Comparison of ENCODE assay signal across 7 cellular contexts in the genomic region with DNA sequence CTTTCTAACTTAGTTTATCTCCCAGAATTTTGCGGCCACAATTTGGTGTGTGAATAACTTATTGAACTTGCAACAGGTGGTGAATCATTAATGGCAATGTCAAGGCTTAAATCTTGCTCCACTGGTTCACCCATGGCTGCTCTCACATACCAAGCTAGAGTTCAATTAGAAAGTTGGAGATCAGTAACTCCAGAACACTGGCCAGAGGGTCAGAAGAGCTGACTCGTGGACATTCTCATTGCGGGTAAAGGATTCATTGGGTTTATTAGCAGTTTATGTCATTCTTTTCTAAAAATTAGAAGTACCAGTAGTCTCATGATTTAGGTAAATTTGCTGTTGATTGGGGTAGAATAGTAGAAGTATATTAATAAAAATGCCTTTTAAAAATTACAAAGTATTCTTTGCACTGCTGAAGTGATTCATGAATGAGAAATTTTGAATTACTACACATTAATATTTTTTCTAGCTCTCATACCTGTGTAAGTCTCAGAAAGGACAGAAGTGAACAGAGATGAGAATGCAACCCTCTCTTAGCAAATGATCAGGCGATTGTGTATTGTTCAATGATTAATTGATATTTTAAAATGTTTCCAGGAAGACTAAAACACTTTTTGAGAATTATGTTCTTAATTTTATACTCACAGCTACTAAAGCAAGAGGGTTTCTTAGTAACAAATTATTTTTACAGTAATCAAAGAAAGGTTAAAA.
DNase-seq lines count a peak whose midpoint lies in the region; ATAC-seq, FAIRE-seq and TF ChIP-seq lines count a peak whose summit lies in the region.
"Not testable (repeated sequence)": the region's sequence is repeated elsewhere in the genome, so short reads cannot be mapped to it uniquely, and the experiment has no call there.

No MANE protein-coding gene starts in this region.

- DNase-seq in CD1c-positive myeloid dendritic cell (ENCODE audit: extremely low spot score) (peak; percentile 0), HK-2 (ENCODE audit: unreplicated experiment) (peak; percentile 16), body of pancreas (peak in 1 of 4 donors; percentile 3), kidney epithelial cell (ENCODE audit: low read depth) (peak; percentile 7), small intestine (peak; percentile 1)
- not testable (repeated sequence) for DNase-seq in HepG2 (ENCODE audit: low spot score); nephron progenitor cell

- H3K36me3 Mint-ChIP-seq in nephron progenitor cell (ENCODE audit: low read depth): not testable (repeated sequence)

- intact Hi-C loops in body of pancreas (cut with DNase I); HepG2 (cut with micrococcal nuclease; ENCODE audit: unreplicated experiment): not testable (repeated sequence)

- in situ Hi-C loops in HepG2 (cut with HindIII; ENCODE audit: extremely low pct_ligation_motif_present, low pct_unique_long_range_greater_than_20kb): not testable (repeated sequence)

- TF ChIP-seq POLR2A in body of pancreas (IDR thresholded peaks at IDR 0.05): peak in 1 of 3 donors; percentile 22
- not testable (repeated sequence) for TF ChIP-seq POLR2A in HepG2 (IDR thresholded peaks at IDR 0.05; ENCODE audit: insufficient read depth in 1 of 2, low read depth in 2 of 2, low read length in 2 of 2)

- CTCF ChIA-PET in HepG2 (lab: Yijun Ruan, JAX; ENCODE audit: low intra/inter-chr PET ratio, low total read pairs): not testable (repeated sequence)

- H3K4me3 ChIP-seq in body of pancreas; kidney epithelial cell (ENCODE audit: low read depth, low read length); HepG2 (replicated peaks in 1 of 3; ENCODE audit: insufficient read depth in 1 of 3, low read depth in 2 of 3, low read length in 3 of 3); small intestine (ENCODE audit: low read depth in 1 of 2, low read length in 2 of 2): not testable (repeated sequence)

- not testable (repeated sequence) for H3K9me3 ChIP-seq in body of pancreas; HepG2 (ENCODE audit: low read length); small intestine (ENCODE audit: control insufficient read depth, low read depth)

- not testable (repeated sequence) for H3K4me1 Mint-ChIP-seq in nephron progenitor cell

- BruUV-seq in HepG2 (replicated peaks; lab: Mats Ljungman, UMichigan): not testable (repeated sequence)

- not testable (repeated sequence) for H3K27me3 Mint-ChIP-seq in nephron progenitor cell (ENCODE audit: low read depth, poor library complexity)

- ATAC-seq in body of pancreas (peak; percentile 91), HepG2 (peak; percentile 89)

- peak overlapping the region in 3 of 4 donors; percentile 16 to 55 (median 37) for H3K27ac ChIP-seq in body of pancreas
- not testable (repeated sequence) for H3K27ac ChIP-seq in HepG2 (ENCODE audit: extremely low read length, insufficient read depth, low read length); small intestine (ENCODE audit: low read depth in 1 of 2, low read length in 1 of 2)

- not testable (repeated sequence) for TF ChIP-seq CTCF in body of pancreas (IDR thresholded peaks at IDR 0.05); kidney epithelial cell (IDR thresholded peaks at IDR 0.05; ENCODE audit: insufficient read depth, low read length, poor library complexity, severe bottlenecking); HepG2 (CRISPR knock-in tag; IDR thresholded peaks at IDR 0.05)
- TF ChIP-seq CTCF in nephron progenitor cell (IDR thresholded peaks at IDR 0.05): peak; percentile 0

- H3K9ac ChIP-seq in HepG2 (ENCODE audit: insufficient read depth, low read depth, low read length): not testable (repeated sequence)

- not testable (repeated sequence) for H3K27me3 ChIP-seq in body of pancreas; kidney epithelial cell (ENCODE audit: control insufficient read depth, insufficient read depth, low read length); HepG2 (ENCODE audit: control insufficient read depth in 1 of 2, insufficient read depth in 2 of 2, low read length in 2 of 2); small intestine (ENCODE audit: control insufficient read depth in 2 of 2, insufficient read depth in 2 of 2, low read length in 2 of 2)

- H4K20me1 ChIP-seq in HepG2 (ENCODE audit: insufficient read depth, low read length): not testable (repeated sequence)

- TF ChIP-seq RAD21 in HepG2 (CRISPR knock-in tag; IDR thresholded peaks at IDR 0.05): not testable (repeated sequence)

- H3K4me1 ChIP-seq in body of pancreas; HepG2 (ENCODE audit: insufficient read depth, low read length); small intestine (ENCODE audit: control insufficient read depth in 2 of 2, insufficient read depth in 1 of 2, low read depth in 1 of 2, low read length in 1 of 2): not testable (repeated sequence)

- H2AFZ ChIP-seq in HepG2 (ENCODE audit: low read length): not testable (repeated sequence)

- not testable (repeated sequence) for H3K4me3 Mint-ChIP-seq in nephron progenitor cell

- not testable (repeated sequence) for H3K27ac Mint-ChIP-seq in nephron progenitor cell

- POLR2A ChIA-PET in HepG2 (lab: Yijun Ruan, JAX): not testable (repeated sequence)

- not testable (repeated sequence) for H3K4me2 ChIP-seq in HepG2 (ENCODE audit: low read depth, low read length)

- not testable (repeated sequence) for FAIRE-seq in HepG2 (lab: Jason Lieb, UNC); small intestine (lab: Jason Lieb, UNC)

- not testable (repeated sequence) for H3K79me2 ChIP-seq in HepG2 (ENCODE audit: insufficient read depth, low read length)

- 29 to 31% methylated on average over 4 of the region's 4 CpGs for WGBS in body of pancreas, 2 donors
- 24% methylated on average over 4 of the region's 4 CpGs for WGBS in HepG2 (ENCODE audit: low lambda C conversion rate)
- WGBS in small intestine, 3 donors: 39 to 65% (median 45%) methylated on average over 4 of the region's 4 CpGs

- not testable (repeated sequence) for TF ChIP-seq EP300 in HepG2 (IDR thresholded peaks at IDR 0.05; ENCODE audit: low read depth in 2 of 2, low read length in 2 of 2); HepG2 (CRISPR knock-in tag; IDR thresholded peaks at IDR 0.05; ENCODE audit: borderline replicate concordance)

- H3K36me3 ChIP-seq in body of pancreas (replicated peaks in 1 of 2; ENCODE audit: insufficient read depth in 1 of 2, low read depth in 2 of 2); kidney epithelial cell (ENCODE audit: control insufficient read depth, insufficient read depth, low read length); HepG2 (replicated peaks in 1 of 2; ENCODE audit: control insufficient read depth in 1 of 2, insufficient read depth in 2 of 2, low read length in 2 of 2); small intestine (ENCODE audit: control insufficient read depth in 2 of 2, insufficient read depth in 2 of 2, low read length in 2 of 2): not testable (repeated sequence)

- H3K9me3 Mint-ChIP-seq in nephron progenitor cell: not testable (repeated sequence)
